In genomic region chr15:82970078-82970686, GRCh38 we compare ENCODE assay signal across 2 cellular contexts.
A peak's percentile ranks its signal among the peaks of the same experiment; 100 is the strongest.
TF ChIP-seq lines count a peak whose summit lies in the region.

No MANE protein-coding gene starts in this region.

TF ChIP-seq in HepG2, 621 proteins besides CTCF, POLR2A, EP300 and RAD21:
- TF ChIP-seq SMC3 (IDR thresholded peaks at IDR 0.05; ENCODE audit: low read length) (no peak), HOXD1 (CRISPR knock-in tag; IDR thresholded peaks at IDR 0.05) (no peak), ZNF256 (CRISPR knock-in tag; conservative IDR thresholded peaks at IDR 0.05) (no peak), ZNF3 (CRISPR knock-in tag; IDR thresholded peaks at IDR 0.05) (no peak), ZNF724P (CRISPR knock-in tag; IDR thresholded peaks at IDR 0.05; ENCODE audit: borderline replicate concordance) (no peak), GABPA (IDR thresholded peaks at IDR 0.05; ENCODE audit: low read depth, low read length) (no peak), GABPA (CRISPR knock-in tag; IDR thresholded peaks at IDR 0.05; ENCODE audit: low read depth) (no peak), LCORL (IDR thresholded peaks at IDR 0.05) (no peak), LCORL (CRISPR knock-in tag; IDR thresholded peaks at IDR 0.05) (no peak), HMGXB3 (CRISPR knock-in tag; IDR thresholded peaks at IDR 0.05; ENCODE audit: borderline replicate concordance) (no peak), SRSF1 (optimal IDR thresholded peaks at IDR 0.05; ENCODE audit: low read depth, low read length) (no peak), ZNF782 (CRISPR knock-in tag; IDR thresholded peaks at IDR 0.05; ENCODE audit: borderline replicate concordance) (no peak), HNF4G (IDR thresholded peaks at IDR 0.05; ENCODE audit: borderline replicate concordance, low read depth, low read length) (no peak), HNF4G (CRISPR knock-in tag; IDR thresholded peaks at IDR 0.05; ENCODE audit: borderline replicate concordance, low read depth) (no peak), ZNF546 (CRISPR knock-in tag; conservative IDR thresholded peaks at IDR 0.05) (no peak), ZNF230 (CRISPR knock-in tag; IDR thresholded peaks at IDR 0.05) (no peak)

TF ChIP-seq in K562, 482 proteins besides CTCF, POLR2A, EP300 and RAD21:
- no peak for TF ChIP-seq NKRF (IDR thresholded peaks at IDR 0.05; ENCODE audit: borderline replicate concordance)
- no peak for TF ChIP-seq SNIP1 (IDR thresholded peaks at IDR 0.05; ENCODE audit: low read depth)
- peak; percentile 98 for TF ChIP-seq ZNF766 (CRISPR knock-in tag; conservative IDR thresholded peaks at IDR 0.05)
- no peak for TF ChIP-seq PBX2 (CRISPR knock-in tag; IDR thresholded peaks at IDR 0.05; ENCODE audit: low read depth)
- 0 out of 2 replicates have a peak, but pooled peaks have one; percentile 12 for TF ChIP-seq PBX2 (tag; conservative IDR thresholded peaks at IDR 0.05; ENCODE audit: low read depth)
- no peak for TF ChIP-seq ZNF561 (CRISPR knock-in tag; conservative IDR thresholded peaks at IDR 0.05)
- TF ChIP-seq THAP7 (CRISPR knock-in tag; IDR thresholded peaks at IDR 0.05), result no peak
